Comparison of ENCODE assay signal across 8 cellular contexts in genomic region chr9:35675732-35676392, GRCh38. TPM values are rescaled to one million over a fixed set of nuclear protein-coding genes. Genes with fewer than 3 reads are reported as not detected.
DNase-seq lines count a peak whose midpoint lies in the region; ATAC-seq lines count a peak whose summit lies in the region.

No MANE protein-coding gene starts in this region.

- H4K8ac ChIP-seq in trophoblast cell (ENCODE audit: low read depth, low read length) = peak overlapping the region; percentile 67

- H3K4me1 ChIP-seq in trophoblast cell (ENCODE audit: control insufficient read depth in 1 of 2, insufficient read depth in 2 of 2, low read length in 2 of 2) = peaks cover 5 to 11% of the 10 kb centered on the region in 2 experiments

- H2BK12ac ChIP-seq in trophoblast cell (ENCODE audit: low read length) = no peak overlapping the region

- peak overlapping the region; percentile 97 for H3K4me2 ChIP-seq in trophoblast cell (ENCODE audit: low read length)

- peaks cover 9% of the 10 kb centered on the region for H3K4me1 Mint-ChIP-seq in activated CD8-positive, alpha-beta memory T cell treated with anti-CD3 and anti-CD28 coated beads, Interleukin-2, amount 10 ng/mL, durations not matched to agents 7 days and 5 days

- H3K23ac ChIP-seq in trophoblast cell (ENCODE audit: low read length) = no peak overlapping the region

- no peak overlapping the region for H2BK5ac ChIP-seq in trophoblast cell (ENCODE audit: low read depth, low read length, poor library complexity)

- H4K12ac ChIP-seq in trophoblast cell (ENCODE audit: low read depth, low read length) = peak overlapping the region; percentile 10

- H3K14ac ChIP-seq in trophoblast cell (ENCODE audit: low read length) = peak overlapping the region; percentile 16

- no peaks in the 10 kb centered on the region for H3K9me3 ChIP-seq in trophoblast cell (ENCODE audit: insufficient read depth, low read depth, low read length)

- H3K4me3 Mint-ChIP-seq in activated CD8-positive, alpha-beta memory T cell treated with anti-CD3 and anti-CD28 coated beads, Interleukin-2, amount 10 ng/mL, durations not matched to agents 7 days and 5 days = peak overlapping the region; percentile 43

- no peaks in the 10 kb centered on the region for H3K9me3 Mint-ChIP-seq in activated CD8-positive, alpha-beta memory T cell treated with anti-CD3 and anti-CD28 coated beads, Interleukin-2, amount 10 ng/mL, durations not matched to agents 7 days and 5 days (ENCODE audit: low read depth)

- no peaks in the 10 kb centered on the region for H3K36me3 ChIP-seq in trophoblast cell (ENCODE audit: control insufficient read depth in 1 of 2, insufficient read depth in 2 of 2, low read length in 2 of 2)

- no peak overlapping the region for H2AK5ac ChIP-seq in trophoblast cell (ENCODE audit: low read length)

- ATAC-seq in activated CD8-positive, alpha-beta memory T cell treated with anti-CD3 and anti-CD28 coated beads, Interleukin-2, amount 10 ng/mL, durations not matched to agents 7 days and 5 days = peak; percentile 70
- ATAC-seq in GM21390 (IDR thresholded peaks at IDR 0.05; ENCODE audit: unreplicated experiment) = no peak

- no peak overlapping the region for H3K27ac ChIP-seq in trophoblast cell (ENCODE audit: low read depth, low read length)

- H2AFZ ChIP-seq in trophoblast cell (ENCODE audit: insufficient read depth, low read length, poor library complexity) = peak overlapping the region; percentile 84

- peak overlapping the region; percentile 16 for H4K91ac ChIP-seq in trophoblast cell (ENCODE audit: low read depth, low read length)

- peaks cover 3% of the 10 kb centered on the region for H3K27me3 ChIP-seq in trophoblast cell (ENCODE audit: insufficient read depth, low read length)

- H3K9ac ChIP-seq in trophoblast cell (ENCODE audit: low read length) = peak overlapping the region; percentile 20

- no CpG with 5 or more reads among the region's 51 CpGs for WGBS in trophoblast cell (ENCODE audit: extremely low coverage, insufficient coverage, insufficient read length)

- CTCF ChIA-PET in activated CD8-positive, alpha-beta memory T cell treated with anti-CD3 and anti-CD28 coated beads, Interleukin-2, amount 10 ng/mL, durations not matched to agents 7 days and 5 days (lab: Charles Lee) = interaction anchor here (0.9 to 2.5 kb wide), 8 partner anchors 12 to 65 kb away, joined by 3 to 13 read pairs (median 4); partner anchors contain the start of genes CCDC107 and RMRP

- H3K79me2 ChIP-seq in trophoblast cell (ENCODE audit: control insufficient read depth, insufficient read depth, low read length, poor library complexity) = no peaks in the 10 kb centered on the region

- peaks cover 27% of the 10 kb centered on the region for H3K27me3 Mint-ChIP-seq in activated CD8-positive, alpha-beta memory T cell treated with anti-CD3 and anti-CD28 coated beads, Interleukin-2, amount 10 ng/mL, durations not matched to agents 7 days and 5 days

- H3K4ac ChIP-seq in trophoblast cell (ENCODE audit: low read depth, low read length) = no peak overlapping the region

- H3K27ac Mint-ChIP-seq in activated CD8-positive, alpha-beta memory T cell treated with anti-CD3 and anti-CD28 coated beads, Interleukin-2, amount 10 ng/mL, durations not matched to agents 7 days and 5 days = no peak overlapping the region

- peak; percentile 50 for DNase-seq in activated CD8-positive, alpha-beta memory T cell treated with anti-CD3 and anti-CD28 coated beads, Interleukin-2, amount 10 ng/mL, durations not matched to agents 7 days and 5 days
- DNase-seq in germinal center (ENCODE audit: low spot score) (peak; percentile 35), trophoblast cell (no peak), RKO (ENCODE audit: low spot score) (no peak), NCI-H1092 (lab: John Stamatoyannopoulos, UW) (no peak), NK-92 (lab: John Stamatoyannopoulos, UW; ENCODE audit: unreplicated experiment) (no peak)

- peaks cover 3% of the 10 kb centered on the region for H3K79me1 ChIP-seq in trophoblast cell (ENCODE audit: low read length)

- H3K4me3 ChIP-seq in GM08714 (ENCODE audit: low read length) (peak overlapping the region; percentile 4; the same call in 1 of the 2 replicates), trophoblast cell (ENCODE audit: low read depth, low read length) (peak overlapping the region; percentile 62)

- H3K36me3 Mint-ChIP-seq in activated CD8-positive, alpha-beta memory T cell treated with anti-CD3 and anti-CD28 coated beads, Interleukin-2, amount 10 ng/mL, durations not matched to agents 7 days and 5 days = peaks cover 3% of the 10 kb centered on the region

- H3K18ac ChIP-seq in trophoblast cell (ENCODE audit: low read length) = no peak overlapping the region

- no peak overlapping the region for H2BK120ac ChIP-seq in trophoblast cell (ENCODE audit: insufficient read depth, low read length, poor library complexity)

RNA-seq across cellular contexts. Expression of gene CA9, which starts 2.1 kb away (rescaled TPM):
- total RNA-seq in activated CD8-positive, alpha-beta memory T cell treated with anti-CD3 and anti-CD28 coated beads, Interleukin-2, amount 10 ng/mL, durations not matched to agents 7 days and 5 days = under 1 TPM; 0.21 to 0.85 TPM
- polyA plus RNA-seq in trophoblast cell (2013) = 0.53 and 0.75 TPM in 2 replicates

RNA-seq across cellular contexts. Expression of gene ARHGEF39, which starts 10.9 kb away (rescaled TPM):
- 10 to 100 TPM; 14.5 to 21.1 TPM for total RNA-seq in activated CD8-positive, alpha-beta memory T cell treated with anti-CD3 and anti-CD28 coated beads, Interleukin-2, amount 10 ng/mL, durations not matched to agents 7 days and 5 days
- 6.7 and 7.0 TPM in 2 replicates for polyA plus RNA-seq in trophoblast cell (2013)

RNA-seq across cellular contexts. Expression of gene TPM2, which starts 13.9 kb away (rescaled TPM):
- 10 to 100 TPM in 1 of 2 experiments, 1 to 10 TPM in 1; 6.1 to 12.1 TPM for total RNA-seq in activated CD8-positive, alpha-beta memory T cell treated with anti-CD3 and anti-CD28 coated beads, Interleukin-2, amount 10 ng/mL, durations not matched to agents 7 days and 5 days
- polyA plus RNA-seq in trophoblast cell (2013) = 307 and 309 TPM in 2 replicates

RNA-seq across cellular contexts. Expression of gene CCDC107, which starts 17.8 kb away (rescaled TPM):
- 10 to 100 TPM; 28.7 to 29.4 TPM for total RNA-seq in activated CD8-positive, alpha-beta memory T cell treated with anti-CD3 and anti-CD28 coated beads, Interleukin-2, amount 10 ng/mL, durations not matched to agents 7 days and 5 days
- polyA plus RNA-seq in trophoblast cell (2013) = 10.1 and 10.2 TPM in 2 replicates

RNA-seq across cellular contexts. Expression of gene RMRP, which starts 18.0 kb away (rescaled TPM):
- total RNA-seq in activated CD8-positive, alpha-beta memory T cell treated with anti-CD3 and anti-CD28 coated beads, Interleukin-2, amount 10 ng/mL, durations not matched to agents 7 days and 5 days = over 10,000 TPM in 1 of 2 experiments, 1,000 to 10,000 TPM in 1; 6,751 to 13,083 TPM
- 3.3 and 5.7 TPM in 2 replicates for polyA plus RNA-seq in trophoblast cell (2013)

Comparison
In these comparisons a context has a peak if more than half of its experiments do, and no peak if none do; other contexts are left out.
1. DNase-seq: peak in activated CD8-positive, alpha-beta memory T cell treated with anti-CD3 and anti-CD28 coated beads, Interleukin-2, amount 10 ng/mL, durations not matched to agents 7 days and 5 days (single experiment) and germinal center (single experiment); none in trophoblast cell (0 of 2), RKO (single experiment), NCI-H1092 (single experiment) and NK-92 (single experiment).